Comparison of ENCODE assay signal across 19 cellular contexts in genomic region chr12:111769599-111769998, GRCh38. TPM values are rescaled to one million over a fixed set of nuclear protein-coding genes. Genes with fewer than 3 reads are reported as not detected.
"Had no signal": no experiment of that assay in that cellular context is flagged by ENCODE, and none has a peak within 500 bp of the region (broad histone marks: within the 10 kb centered on the region; RNA-seq: fewer than 3 reads in every experiment).

No MANE protein-coding gene starts in this region.

- H3K9me3 ChIP-seq: esophagus squamous epithelium, gastroesophageal sphincter, left lung, ovary, tibial artery had no signal

- H3K27ac ChIP-seq: neural progenitor cell, ovary, tibial artery had no signal

- ATAC-seq: gastroesophageal sphincter; left lung; natural killer cell treated with Interleukin-12 subunit alpha and Interleukin-12 subunit beta and Interleukin-15 and Interleukin-18, amount 100 ng/mL, for 72 hours; right cardiac atrium had no signal

- H3K4me3 ChIP-seq: lung, neural progenitor cell, ovary, smooth muscle cell had no signal

- H3K36me3 ChIP-seq: gastroesophageal sphincter, left lung, neural progenitor cell, ovary, tibial artery had no signal

- DNase-seq: dermis blood vessel endothelial cell; esophagus squamous epithelium; foreskin fibroblast; glutamatergic neuron; immature natural killer cell; mesenchymal stem cell; midbrain; nucleus accumbens; ovary; right cardiac atrium; stimulated activated CD4-positive, alpha-beta T cell treated with anti-CD3 and anti-CD28 coated beads, Interleukin-2, amount 100 ng/mL, for 48 hours; stimulated activated naive CD4-positive, alpha-beta T cell treated with Interleukin-2 at 50 U/mL for 16 hours; tibial artery had no signal

- H3K27me3 ChIP-seq: esophagus squamous epithelium, gastroesophageal sphincter, left lung, neural progenitor cell, ovary, tibial artery had no signal

- H3K9ac ChIP-seq: neural progenitor cell had no signal

RNA-seq across cellular contexts. Expression of gene ALDH2, which starts 2.9 kb away (rescaled TPM):
- total RNA-seq: natural killer cell treated with Interleukin-12 subunit alpha and Interleukin-12 subunit beta and Interleukin-15 and Interleukin-18, amount 100 ng/mL, for 72 hours had no signal
